ENCODE assay signal across 8 cellular contexts in the genomic region with DNA sequence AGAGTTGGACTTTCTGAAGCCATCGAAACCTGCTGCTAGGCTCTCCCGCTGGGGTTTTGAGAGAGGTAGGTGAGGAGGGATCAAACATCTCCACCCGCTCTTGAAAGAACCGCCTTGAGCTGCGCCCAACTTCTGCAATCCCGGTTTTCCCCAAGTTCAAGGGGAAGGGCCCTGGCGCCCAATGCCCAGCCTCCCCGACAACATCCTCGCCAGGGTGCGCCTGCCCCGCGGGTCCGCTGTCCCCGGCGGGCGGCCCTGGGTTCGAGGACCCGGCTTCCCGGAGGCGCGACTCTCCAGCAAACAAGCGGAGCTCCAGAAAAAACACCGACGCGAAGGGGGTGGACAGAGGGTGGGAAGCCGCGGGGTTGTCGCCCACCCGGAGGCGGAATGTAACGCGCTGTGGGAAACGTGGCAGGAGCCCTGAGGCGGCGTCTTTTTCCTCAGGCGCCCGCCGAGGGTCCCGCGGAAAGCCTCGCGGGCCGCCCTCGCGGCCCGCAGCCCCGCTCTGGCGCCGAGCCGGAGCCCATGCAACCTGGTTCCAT. TPM values are rescaled to one million over a fixed set of nuclear protein-coding genes. Genes with fewer than 3 reads are reported as not detected.
DNase-seq lines count a peak whose midpoint lies in the region; ATAC-seq and TF ChIP-seq lines count a peak whose summit lies in the region.

No MANE protein-coding gene starts in this region.

- peak; percentile 67 for DNase-seq in D341Med (ENCODE audit: low spot score)
- peak; percentile 31 for DNase-seq in LHCN-M2 (ENCODE audit: low read depth)
- peak; percentile 16 for DNase-seq in activated T-cell treated with anti-CD3 and anti-CD28 coated beads for 48 hours (ENCODE audit: low read depth)
- DNase-seq in fibroblast of pulmonary artery (ENCODE audit: low read depth): peak; percentile 60
- DNase-seq in nephron progenitor cell: no peak
- DNase-seq in tibial artery: peak; percentile 38 to 69
- DNase-seq in occipital lobe (lab: John Stamatoyannopoulos, UW): no peak

- H3K4me3 ChIP-seq in fibroblast of pulmonary artery (replicated peaks; ENCODE audit: low read depth, low read length): peak overlapping the region; percentile 94
- H3K4me3 ChIP-seq in tibial artery: peak overlapping the region; percentile 74 to 96

- no peak for TF ChIP-seq CTCF in fibroblast of pulmonary artery (IDR thresholded peaks at IDR 0.05; ENCODE audit: low read length, missing control alignments)
- no peak for TF ChIP-seq CTCF in nephron progenitor cell (IDR thresholded peaks at IDR 0.05)
- no peak for TF ChIP-seq CTCF in tibial artery (IDR thresholded peaks at IDR 0.05)

- H3K9me3 ChIP-seq in tibial artery: no peaks in the 10 kb centered on the region

- H3K27me3 Mint-ChIP-seq in nephron progenitor cell (ENCODE audit: low read depth, poor library complexity): peaks cover 5% of the 10 kb centered on the region

- H3K36me3 Mint-ChIP-seq in nephron progenitor cell (ENCODE audit: low read depth): peaks cover 34% of the 10 kb centered on the region

- H3K4me1 Mint-ChIP-seq in nephron progenitor cell: peaks cover 25% of the 10 kb centered on the region

- peak overlapping the region; percentile 96 for H3K27ac ChIP-seq in tibial artery

- ATAC-seq in GM21619 (IDR thresholded peaks at IDR 0.05; ENCODE audit: unreplicated experiment): peak; percentile 7

- H3K4me3 Mint-ChIP-seq in nephron progenitor cell: peak overlapping the region; percentile 89

- no peaks in the 10 kb centered on the region for H3K27me3 ChIP-seq in tibial artery

- peaks cover 0 to 17% (median 11%) of the 10 kb centered on the region in 4 donors for H3K4me1 ChIP-seq in tibial artery

- intact Hi-C loops in tibial artery (cut with DNase I; ENCODE audit: low total_unique reads): loop anchor here (2.0 kb wide), 1 partner anchor 207 kb away; a partner anchor contains a TSS

- H3K36me3 ChIP-seq in tibial artery: peaks cover 5 to 9% (median 8%) of the 10 kb centered on the region in 3 donors

- H3K27ac Mint-ChIP-seq in nephron progenitor cell: peak overlapping the region; percentile 98

- H3K9me3 Mint-ChIP-seq in nephron progenitor cell: no peaks in the 10 kb centered on the region

RNA-seq across cellular contexts. Expression of a gene that starts 0.6 kb away (rescaled TPM):
- total RNA-seq in LHCN-M2 (2014; rRNA removed): 65.4 and 67.2 TPM in 2 replicates
- 18.3 TPM for polyA plus RNA-seq in LHCN-M2 (2012)
- 25.6 TPM for total RNA-seq in occipital lobe

Comparison
In these comparisons a context has a peak if more than half of its experiments do, and no peak if none do; other contexts are left out.
1. DNase-seq: peak in D341Med (single experiment), LHCN-M2 (single experiment), activated T-cell treated with anti-CD3 and anti-CD28 coated beads for 48 hours (single experiment), fibroblast of pulmonary artery (single experiment) and tibial artery (2 of 2); none in nephron progenitor cell (single experiment) and occipital lobe (single experiment).